22 cellular contexts compared by ENCODE assay signal in genomic region chr11:120798854-120799253, GRCh38.
"Had no signal": no experiment of that assay in that cellular context is flagged by ENCODE, and none has a peak within 500 bp of the region (broad histone marks: within the 10 kb centered on the region; RNA-seq: fewer than 3 reads in every experiment).

No MANE protein-coding gene starts in this region.

- H3K4me3 Mint-ChIP-seq: activated naive CD8-positive, alpha-beta T cell treated with anti-CD3 and anti-CD28 coated beads, Interleukin-2, amount 10 ng/mL, durations not matched to agents 7 days and 5 days; activated T-cell treated with anti-CD3 and anti-CD28 coated beads, Interleukin-2, amount 50 U/mL, for 4 hours; memory B cell had no signal

- H3K36me3 Mint-ChIP-seq: activated naive CD8-positive, alpha-beta T cell treated with anti-CD3 and anti-CD28 coated beads, Interleukin-2, amount 10 ng/mL, durations not matched to agents 7 days and 5 days; memory B cell had no signal

- ATAC-seq: activated T-cell treated with anti-CD3 and anti-CD28 coated beads, Interleukin-2, amount 50 U/mL, for 4 hours; gastroesophageal sphincter; left colon; sciatic nerve had no signal

- H3K36me3 ChIP-seq: gastroesophageal sphincter, thoracic aorta, upper lobe of left lung had no signal

- H3K4me3 ChIP-seq: coronary artery, gastroesophageal sphincter, thoracic aorta, upper lobe of left lung had no signal

- H3K27me3 ChIP-seq: upper lobe of left lung had no signal

- H3K4me1 ChIP-seq: gastroesophageal sphincter, upper lobe of left lung had no signal

- H3K27ac Mint-ChIP-seq: activated naive CD8-positive, alpha-beta T cell treated with anti-CD3 and anti-CD28 coated beads, Interleukin-2, amount 10 ng/mL, durations not matched to agents 7 days and 5 days; activated T-helper 2 cell treated with anti-CD3 and anti-CD28 coated beads, Interferon-gamma antibody, Interleukin-2, Interleukin-4, amounts not matched to agents 10 μg/mL and 5 μg/mL and 100 μg/mL, durations not matched to agents 14 hours and 24 hours and 36 hours; memory B cell had no signal

- H3K27ac ChIP-seq: coronary artery, epithelial cell of prostate, gastroesophageal sphincter, thoracic aorta, upper lobe of left lung had no signal

- DNase-seq: activated CD4-positive, CD25-positive, alpha-beta regulatory T cell treated with anti-CD3 and anti-CD28 coated beads, Interleukin-2, amount 50 U/mL, for 72 hours; activated CD8-positive, alpha-beta memory T cell treated with anti-CD3 and anti-CD28 coated beads for 24 hours; activated CD8-positive, alpha-beta memory T cell treated with anti-CD3 and anti-CD28 coated beads, Interleukin-2, amount 50 U/mL, for 4 hours; activated naive CD4-positive, alpha-beta T cell; activated naive CD8-positive, alpha-beta T cell treated with anti-CD3 and anti-CD28 coated beads, Interleukin-2, amount 10 ng/mL, durations not matched to agents 7 days and 5 days; activated T-cell treated with anti-CD3 and anti-CD28 coated beads, Interleukin-2, amount 50 U/mL, for 4 hours; amniotic stem cell; head of caudate nucleus; hypothalamus; left colon; occipital lobe; small intestine; stimulated activated CD4-positive, alpha-beta T cell treated with anti-CD3 and anti-CD28 coated beads, Interleukin-2, amount 100 ng/mL, for 48 hours; stimulated activated naive CD4-positive, alpha-beta T cell; upper lobe of left lung had no signal

- H3K4me1 Mint-ChIP-seq: activated naive CD8-positive, alpha-beta T cell treated with anti-CD3 and anti-CD28 coated beads, Interleukin-2, amount 10 ng/mL, durations not matched to agents 7 days and 5 days had no signal

- H3K9me3 ChIP-seq: gastroesophageal sphincter, thoracic aorta, upper lobe of left lung had no signal

- H3K9me3 Mint-ChIP-seq: activated naive CD8-positive, alpha-beta T cell treated with anti-CD3 and anti-CD28 coated beads, Interleukin-2, amount 10 ng/mL, durations not matched to agents 7 days and 5 days; activated T-cell treated with anti-CD3 and anti-CD28 coated beads, Interleukin-2, amount 50 U/mL, for 4 hours; activated T-helper 2 cell treated with anti-CD3 and anti-CD28 coated beads, Interferon-gamma antibody, Interleukin-2, Interleukin-4, amounts not matched to agents 10 μg/mL and 5 μg/mL and 100 μg/mL, durations not matched to agents 14 hours and 24 hours and 36 hours; memory B cell had no signal
